ENCODE assay signal across 13 cellular contexts in the genomic region with DNA sequence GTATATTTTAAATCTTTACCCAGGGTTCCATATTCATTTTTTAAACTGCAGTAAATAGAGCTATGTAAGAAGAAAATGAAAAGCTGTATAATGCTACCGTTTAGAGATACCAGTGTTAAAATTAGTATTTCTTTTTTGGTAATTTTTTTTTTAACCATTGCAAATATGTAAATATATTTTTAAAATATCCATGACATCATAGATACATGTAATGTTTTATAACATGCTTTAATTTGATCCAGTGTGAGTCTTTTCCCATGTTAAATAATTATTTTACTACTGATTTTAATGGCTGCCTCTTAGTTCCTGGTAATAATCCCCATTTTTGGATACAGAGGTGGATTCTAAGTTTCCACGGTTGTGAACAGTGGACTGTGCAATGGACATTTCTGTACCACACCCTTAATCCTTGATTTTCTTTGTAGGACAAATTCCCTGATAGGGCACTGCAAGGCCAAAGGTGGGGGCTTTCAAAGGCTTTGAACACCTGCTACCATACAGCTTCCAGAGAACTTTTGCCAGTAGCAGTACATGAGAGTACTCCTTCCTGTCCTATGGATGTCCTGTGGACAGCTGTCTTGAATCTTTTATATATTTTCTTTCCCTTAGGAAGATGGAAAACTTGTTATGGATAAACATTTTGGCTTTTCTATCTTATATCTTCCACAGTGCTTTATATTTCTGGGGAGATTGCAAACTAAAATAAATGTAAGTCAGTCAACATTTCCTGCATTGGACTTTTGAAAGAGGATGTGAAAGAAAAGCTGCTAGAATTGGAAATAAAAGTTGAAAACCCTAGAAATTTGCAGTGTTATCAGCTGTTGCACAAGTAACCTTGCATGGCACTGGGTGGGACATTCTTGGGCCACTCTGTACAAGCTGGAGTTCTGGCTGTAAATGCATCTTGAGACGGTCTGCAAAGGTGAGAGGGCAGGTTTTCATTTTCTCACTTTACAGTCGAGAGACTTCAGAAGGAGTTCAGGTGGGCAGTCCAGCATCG. TPM values are rescaled to one million over a fixed set of nuclear protein-coding genes. Genes with fewer than 3 reads are reported as not detected.
DNase-seq lines count a peak whose midpoint lies in the region; ATAC-seq lines count a peak whose summit lies in the region.
"Had no signal": no experiment of that assay in that cellular context is flagged by ENCODE, and none has a peak within 500 bp of the region (broad histone marks: within the 10 kb centered on the region; RNA-seq: fewer than 3 reads in every experiment).

No MANE protein-coding gene starts in this region.

- H3K27me3 Mint-ChIP-seq in naive B cell: no peaks in the 10 kb centered on the region
- H3K27me3 Mint-ChIP-seq in activated CD4-positive, alpha-beta memory T cell treated with anti-CD3 and anti-CD28 coated beads, Interleukin-2, amount 10 ng/mL, durations not matched to agents 7 days and 5 days: no peaks in the 10 kb centered on the region
- H3K27me3 Mint-ChIP-seq: CD4-positive, alpha-beta memory T cell had no signal

- H3K27ac Mint-ChIP-seq in naive B cell: peak overlapping the region; percentile 33 to 90 (median 83)
- H3K27ac Mint-ChIP-seq in activated CD4-positive, alpha-beta memory T cell treated with anti-CD3 and anti-CD28 coated beads, Interleukin-2, amount 10 ng/mL, durations not matched to agents 7 days and 5 days: no peak overlapping the region

- peak overlapping the region; percentile 36 to 87 (median 71) for H3K4me3 Mint-ChIP-seq in naive B cell
- no peak overlapping the region for H3K4me3 Mint-ChIP-seq in activated CD4-positive, alpha-beta memory T cell treated with anti-CD3 and anti-CD28 coated beads, Interleukin-2, amount 10 ng/mL, durations not matched to agents 7 days and 5 days

- CTCF ChIA-PET in activated CD4-positive, alpha-beta memory T cell treated with anti-CD3 and anti-CD28 coated beads, Interleukin-2, amount 10 ng/mL, durations not matched to agents 7 days and 5 days (lab: Charles Lee): interaction anchor here (1.0 to 1.4 kb wide), 2 partner anchors 20 to 94 kb away, joined by 3 to 4 read pairs; no protein-coding TSS in a partner anchor

- H3K4me1 Mint-ChIP-seq in naive B cell: peaks cover 50 to 69% (median 68%) of the 10 kb centered on the region in 3 donors
- H3K4me1 Mint-ChIP-seq in activated CD4-positive, alpha-beta memory T cell treated with anti-CD3 and anti-CD28 coated beads, Interleukin-2, amount 10 ng/mL, durations not matched to agents 7 days and 5 days: peaks cover 29% of the 10 kb centered on the region

- ATAC-seq in GM18870 (IDR thresholded peaks at IDR 0.05; ENCODE audit: unreplicated experiment) (peak; percentile 34), GM21737 (IDR thresholded peaks at IDR 0.05; ENCODE audit: unreplicated experiment) (peak; percentile 40), HG03442 (IDR thresholded peaks at IDR 0.05; ENCODE audit: unreplicated experiment) (peak; percentile 31), naive B cell (ENCODE audit: low read depth in 2 of 2) (peak; percentile 20 to 26), HG03439 (IDR thresholded peaks at IDR 0.05; ENCODE audit: unreplicated experiment) (no peak), HG02610 (IDR thresholded peaks at IDR 0.05; ENCODE audit: unreplicated experiment) (no peak)
- ATAC-seq: left lung had no signal

- H3K9me3 Mint-ChIP-seq in naive B cell: peaks cover 0 to 3% (median 0%) of the 10 kb centered on the region in 7 donors
- H3K9me3 Mint-ChIP-seq in activated CD4-positive, alpha-beta memory T cell treated with anti-CD3 and anti-CD28 coated beads, Interleukin-2, amount 10 ng/mL, durations not matched to agents 7 days and 5 days: peaks cover 9% of the 10 kb centered on the region
- H3K9me3 Mint-ChIP-seq: CD4-positive, alpha-beta memory T cell had no signal

- no peak for DNase-seq in naive B cell
- no peak for DNase-seq in NCI-H146 (lab: John Stamatoyannopoulos, UW)
- DNase-seq in activated CD4-positive, alpha-beta memory T cell treated with anti-CD3 and anti-CD28 coated beads, Interleukin-2, amount 10 ng/mL, durations not matched to agents 7 days and 5 days: no peak
- DNase-seq: CD4-positive, alpha-beta memory T cell; dorsolateral prefrontal cortex; foreskin melanocyte; left lung; NCI-H526 had no signal

- H3K36me3 Mint-ChIP-seq in naive B cell: peaks cover 8 to 18% of the 10 kb centered on the region in 2 donors
- H3K36me3 Mint-ChIP-seq in activated CD4-positive, alpha-beta memory T cell treated with anti-CD3 and anti-CD28 coated beads, Interleukin-2, amount 10 ng/mL, durations not matched to agents 7 days and 5 days (ENCODE audit: low read depth): peaks cover 63% of the 10 kb centered on the region

- POLR2A ChIA-PET in activated CD4-positive, alpha-beta memory T cell treated with anti-CD3 and anti-CD28 coated beads, Interleukin-2, amount 10 ng/mL, durations not matched to agents 7 days and 5 days (lab: Charles Lee): interaction anchor here (0.8 to 1.5 kb wide), 4 partner anchors 11 to 449 kb away, joined by 3 to 5 read pairs (median 3); a partner anchor contains a TSS

RNA-seq across cellular contexts. Expression of a gene that starts 46.8 kb away (rescaled TPM):
- polyA plus RNA-seq in naive B cell (ENCODE audit: low read depth in 6 of 6): 10 to 100 TPM in 5 of 6 donors, 1 to 10 TPM in 1; 9.1 to 26.9 (median 17.5) TPM
- total RNA-seq in activated CD4-positive, alpha-beta memory T cell treated with anti-CD3 and anti-CD28 coated beads, Interleukin-2, amount 10 ng/mL, durations not matched to agents 7 days and 5 days: 10 to 100 TPM; 67.9 to 68.9 TPM

Comparison
In these comparisons a context has a peak if more than half of its experiments do, and no peak if none do; other contexts are left out.
1. ATAC-seq: peak in GM18870 (single experiment), GM21737 (single experiment), HG03442 (single experiment) and naive B cell (2 of 2); none in HG03439 (single experiment) and HG02610 (single experiment).